ENCODE assay signal across 7 cellular contexts in the genomic region with DNA sequence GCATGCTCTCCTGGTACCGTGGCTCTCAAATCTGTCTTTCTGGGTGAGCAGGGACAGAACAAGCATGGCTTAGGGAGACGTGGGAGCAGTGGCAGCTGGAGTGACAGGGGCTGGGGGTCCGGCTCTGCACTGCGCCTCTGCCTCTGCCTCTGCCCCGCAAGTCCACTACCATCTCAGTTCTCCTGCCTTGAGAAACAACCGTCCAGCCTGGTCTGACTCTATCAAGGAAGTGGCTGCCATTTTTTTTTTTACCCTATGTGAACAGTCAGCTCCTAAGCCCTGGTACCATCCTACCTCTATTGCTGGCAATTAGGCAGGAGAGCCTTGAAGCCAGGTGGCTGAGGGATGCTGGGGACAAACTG. TPM values are rescaled to one million over a fixed set of nuclear protein-coding genes. Genes with fewer than 3 reads are reported as not detected.
DNase-seq lines count a peak whose midpoint lies in the region; ATAC-seq lines count a peak whose summit lies in the region.
"Had no signal": no experiment of that assay in that cellular context is flagged by ENCODE, and none has a peak within 500 bp of the region (broad histone marks: within the 10 kb centered on the region; RNA-seq: fewer than 3 reads in every experiment).

No MANE protein-coding gene starts in this region.

- H2BK15ac ChIP-seq in mesenchymal stem cell (ENCODE audit: low read depth, poor library complexity, severe bottlenecking), result no peak overlapping the region

- H3K36me3 Mint-ChIP-seq in T-cell, result peaks cover 57% of the 10 kb centered on the region

- H3K27ac Mint-ChIP-seq in T-cell, result peak overlapping the region; percentile 44 to 52

- POLR2A ChIA-PET in T-cell (lab: Charles Lee), result interaction anchor here in 1 of 2 donors (0.6 kb wide), 1 partner anchor 9 kb away, joined by 3 read pairs; no protein-coding TSS in a partner anchor

- peaks cover 8 to 24% (median 24%) of the 10 kb centered on the region in 3 donors for H3K4me1 Mint-ChIP-seq in T-cell

- no peaks in the 10 kb centered on the region for H3K27me3 ChIP-seq in BLaER1
- H3K27me3 ChIP-seq in mesenchymal stem cell (ENCODE audit: control insufficient read depth in 1 of 2, insufficient read depth in 1 of 2, low read length in 2 of 2), result no peaks in the 10 kb centered on the region

- H2AK5ac ChIP-seq in mesenchymal stem cell (ENCODE audit: low read length, severe bottlenecking), result peak overlapping the region; percentile 16

- no peaks in the 10 kb centered on the region for H3K27me3 Mint-ChIP-seq in T-cell

- ATAC-seq in T-cell (replicated peaks in 1 of 4) (no peak), HG03139 (IDR thresholded peaks at IDR 0.05; ENCODE audit: unreplicated experiment) (no peak), HG02798 (IDR thresholded peaks at IDR 0.05; ENCODE audit: poor library complexity, unreplicated experiment) (no peak)

- H3K4me1 ChIP-seq in BLaER1 (peaks cover 100% of the 10 kb centered on the region), mesenchymal stem cell (ENCODE audit: control insufficient read depth, insufficient read depth, low read depth, low read length) (peaks cover 59% of the 10 kb centered on the region)

- H3K79me1 ChIP-seq in mesenchymal stem cell (replicated peaks; ENCODE audit: low read length, poor library complexity, severe bottlenecking), result peaks cover 10% of the 10 kb centered on the region

- H3K4me3 Mint-ChIP-seq in T-cell, result no peak overlapping the region

- H3K23ac ChIP-seq in mesenchymal stem cell (ENCODE audit: low read length in 2 of 2), result no peak overlapping the region

- peak overlapping the region; percentile 15 to 80 for H3K18ac ChIP-seq in mesenchymal stem cell (ENCODE audit: low read depth in 1 of 2, low read length in 2 of 2)

- CTCF ChIA-PET in T-cell (lab: Charles Lee), result no interaction called here

- H2BK5ac ChIP-seq in mesenchymal stem cell (ENCODE audit: low read depth, low read length, poor library complexity, severe bottlenecking), result no peak overlapping the region

- peak overlapping the region; percentile 34 to 87 for H2BK12ac ChIP-seq in mesenchymal stem cell (ENCODE audit: low read length in 2 of 2)

- DNase-seq in T-cell (no peak), mesenchymal stem cell (no peak), SHP77 treated with DMSO at 0.1 percent for 48 hours (lab: John Stamatoyannopoulos, UW) (no peak)
- DNase-seq: cortex of kidney had no signal

- H3K36me3 ChIP-seq in BLaER1 (0 out of 2 replicates have a peak, but pooled peaks cover 14% of the 10 kb centered on the region), mesenchymal stem cell (ENCODE audit: control insufficient read depth in 1 of 2, insufficient read depth in 2 of 2, low read depth in 1 of 2, low read length in 2 of 2) (peaks cover 38 to 43% of the 10 kb centered on the region in 2 experiments)

- no peaks in the 10 kb centered on the region for H4K20me1 ChIP-seq in BLaER1

- H3K4me3 ChIP-seq in BLaER1, result no peak overlapping the region; the same call in 1 of the 2 replicates
- no peak overlapping the region for H3K4me3 ChIP-seq in mesenchymal stem cell (ENCODE audit: insufficient read depth in 1 of 2, low read depth in 1 of 2, low read length in 2 of 2)

- H2BK120ac ChIP-seq in mesenchymal stem cell (ENCODE audit: low read depth, low read length), result peak overlapping the region; percentile 3

- WGBS in mesenchymal stem cell, result 90% methylated on average over 6 of the region's 6 CpGs

- H3K9me3 ChIP-seq in BLaER1, result no peaks in the 10 kb centered on the region
- no peaks in the 10 kb centered on the region for H3K9me3 ChIP-seq in mesenchymal stem cell (ENCODE audit: control insufficient read depth, low read length)

- no peak overlapping the region for H2AFZ ChIP-seq in mesenchymal stem cell (ENCODE audit: low read depth, low read length)

- H3K9me3 Mint-ChIP-seq in T-cell, result no peaks in the 10 kb centered on the region

- peak overlapping the region; percentile 16 to 75 for H3K4ac ChIP-seq in mesenchymal stem cell (ENCODE audit: low read depth in 1 of 2, low read length in 2 of 2)

- H4K8ac ChIP-seq in mesenchymal stem cell (ENCODE audit: low read length), result peak overlapping the region; percentile 78

- H4K91ac ChIP-seq in mesenchymal stem cell (ENCODE audit: low read length), result peak overlapping the region; percentile 45

- H3K4me2 ChIP-seq in BLaER1 (peak overlapping the region; percentile 87), mesenchymal stem cell (ENCODE audit: low read length, poor library complexity, severe bottlenecking) (no peak overlapping the region)

- H3K27ac ChIP-seq in BLaER1 (peak overlapping the region; percentile 88), mesenchymal stem cell (ENCODE audit: low read length, poor library complexity, severe bottlenecking) (peak overlapping the region; percentile 68)

- peak overlapping the region in 1 of 2 experiments; percentile 82 for H3K14ac ChIP-seq in mesenchymal stem cell (ENCODE audit: low read length in 2 of 2)

- H3K9ac ChIP-seq in BLaER1 (peak overlapping the region; percentile 54), mesenchymal stem cell (ENCODE audit: low read length) (no peak overlapping the region)

RNA-seq across cellular contexts. Expression of a gene that starts 16.1 kb away (rescaled TPM):
- 10 to 100 TPM in 1 of 5 donors, 1 to 10 TPM in 4; 3.2 to 12.3 (median 8.4) TPM for total RNA-seq in T-cell
- polyA plus RNA-seq in mesenchymal stem cell (2013, experiment 1 of 2), result 25.3 TPM
- polyA plus RNA-seq in mesenchymal stem cell (2013, experiment 2 of 2), result 23.9 TPM

RNA-seq across cellular contexts. Expression of a gene that starts 29.2 kb away (rescaled TPM):
- 10 to 100 TPM; 31.0 to 36.8 (median 31.8) TPM for total RNA-seq in T-cell
- polyA plus RNA-seq in mesenchymal stem cell (2013, experiment 1 of 2), result 72.1 TPM
- 72.9 TPM for polyA plus RNA-seq in mesenchymal stem cell (2013, experiment 2 of 2)

RNA-seq across cellular contexts. Expression of a gene that starts 41.1 kb away (rescaled TPM):
- 100 to 1,000 TPM in 2 of 5 donors, 10 to 100 TPM in 3; 84.6 to 116 (median 94.2) TPM for total RNA-seq in T-cell
- 24.6 TPM for polyA plus RNA-seq in mesenchymal stem cell (2013, experiment 1 of 2)
- 23.7 TPM for polyA plus RNA-seq in mesenchymal stem cell (2013, experiment 2 of 2)

RNA-seq across cellular contexts. Expression of a gene that starts 45.9 kb away (rescaled TPM):
- total RNA-seq in T-cell, result 1 to 10 TPM in 2 of 5 donors, under 1 TPM in 3; 0.43 to 1.1 (median 0.63) TPM
- polyA plus RNA-seq in mesenchymal stem cell (2013, experiment 1 of 2), result 0.10 TPM
- polyA plus RNA-seq in mesenchymal stem cell (2013, experiment 2 of 2), result 0.04 TPM
